Comparison of ENCODE assay signal across 8 cellular contexts in genomic region chr4:70903282-70903603, GRCh38. TPM values are rescaled to one million over a fixed set of nuclear protein-coding genes. Genes with fewer than 3 reads are reported as not detected.
DNase-seq lines count a peak whose midpoint lies in the region; ATAC-seq, FAIRE-seq and TF ChIP-seq lines count a peak whose summit lies in the region.

No MANE protein-coding gene starts in this region.

- no peak for TF ChIP-seq RAD21 in HepG2 (CRISPR knock-in tag; IDR thresholded peaks at IDR 0.05)

- H3K79me2 ChIP-seq in HepG2 (ENCODE audit: insufficient read depth, low read length) = peaks cover 14% of the 10 kb centered on the region

- no peaks in the 10 kb centered on the region for H3K27me3 ChIP-seq in CD8-positive, alpha-beta T cell (ENCODE audit: insufficient read depth, low read length)
- H3K27me3 ChIP-seq in HepG2 (ENCODE audit: control insufficient read depth in 1 of 2, insufficient read depth in 2 of 2, low read length in 2 of 2) = no peaks in the 10 kb centered on the region; a peak in 1 of 5 replicates
- H3K27me3 ChIP-seq in transverse colon = no peaks in the 10 kb centered on the region

- TF ChIP-seq CTCF in CD8-positive, alpha-beta T cell (IDR thresholded peaks at IDR 0.05) = no peak
- TF ChIP-seq CTCF in astrocyte of the spinal cord (IDR thresholded peaks at IDR 0.05; ENCODE audit: low read depth, low read length) (no peak), HepG2 (CRISPR knock-in tag; IDR thresholded peaks at IDR 0.05) (no peak), transverse colon (IDR thresholded peaks at IDR 0.05) (no peak)

- H4K20me1 ChIP-seq in HepG2 (ENCODE audit: insufficient read depth, low read length) = no peaks in the 10 kb centered on the region

- H3K27me3 Mint-ChIP-seq in CD8-positive, alpha-beta T cell (ENCODE audit: low read depth) = no peaks in the 10 kb centered on the region

- TF ChIP-seq POLR2A in HepG2 (IDR thresholded peaks at IDR 0.05; ENCODE audit: insufficient read depth in 1 of 2, low read depth in 2 of 2, low read length in 2 of 2) (no peak), transverse colon (IDR thresholded peaks at IDR 0.05) (no peak)

- intact Hi-C loops in CD8-positive, alpha-beta T cell (cut with DNase I, micrococcal nuclease) = loop anchor here (2.0 to 10.0 kb wide), 6 partner anchors 64 to 1148 kb away; partner anchors contain the start of genes DCK (in 2 of the 2), UTP3 (in 2 of the 2) and GRSF1 (in 1 of the 2)
- intact Hi-C loops in HepG2 (cut with micrococcal nuclease; ENCODE audit: unreplicated experiment) (loop anchor here (5.0 to 10.0 kb wide), 3 partner anchors 66 to 248 kb away; partner anchors contain the start of genes GRSF1 and UTP3), transverse colon (cut with DNase I; ENCODE audit: low total_unique reads) (loop anchor here (10.0 kb wide), 1 partner anchor 92 kb away; the partner anchor contains the start of gene DCK)

- H3K27ac Mint-ChIP-seq in CD8-positive, alpha-beta T cell = no peak overlapping the region

- in situ Hi-C loops in astrocyte of the spinal cord (cut with HindIII; ENCODE audit: low sequenced_read_pairs) (no loop called here), HepG2 (cut with HindIII; ENCODE audit: extremely low pct_ligation_motif_present, low pct_unique_long_range_greater_than_20kb) (no loop called here), transverse colon (cut with MboI; ENCODE audit: low pct_ligation_motif_present in 1 of 4, low pct_unique_long_range_greater_than_20kb in 1 of 4, low sequenced_read_pairs in 3 of 4) (loop anchor here in 1 of 4 donors (25.0 kb wide), 1 partner anchor 109 kb away; no protein-coding TSS in a partner anchor)

- H3K9me3 Mint-ChIP-seq in CD8-positive, alpha-beta T cell = no peaks in the 10 kb centered on the region

- peaks cover 19% of the 10 kb centered on the region for H3K4me1 ChIP-seq in CD8-positive, alpha-beta T cell (ENCODE audit: insufficient read depth, low read length)
- H3K4me1 ChIP-seq in HepG2 (ENCODE audit: insufficient read depth, low read length) (peaks cover 17% of the 10 kb centered on the region), transverse colon (peaks cover 0 to 13% (median 5%) of the 10 kb centered on the region in 4 donors)

- no peak for ATAC-seq in CD8-positive, alpha-beta T cell
- ATAC-seq in HepG2 (no peak), HG03565 (IDR thresholded peaks at IDR 0.05; ENCODE audit: unreplicated experiment) (no peak)

- peak overlapping the region; percentile 99 for H3K4me3 Mint-ChIP-seq in CD8-positive, alpha-beta T cell

- peak overlapping the region; percentile 79 for H3K4me2 ChIP-seq in HepG2 (ENCODE audit: low read depth, low read length)

- no peak overlapping the region for H3K27ac ChIP-seq in CD8-positive, alpha-beta T cell (ENCODE audit: low read depth, low read length)
- peak overlapping the region; percentile 70 for H3K27ac ChIP-seq in HepG2 (ENCODE audit: extremely low read length, insufficient read depth, low read length)
- H3K27ac ChIP-seq in transverse colon = peak overlapping the region; percentile 84 to 91 (median 88)

- POLR2A ChIA-PET in CD8-positive, alpha-beta T cell (lab: Charles Lee) = no interaction called here
- POLR2A ChIA-PET in HepG2 (lab: Yijun Ruan, JAX) = interaction anchor here (2.0 kb wide), 1 partner anchor 90 kb away, joined by 11 read pairs; the partner anchor contains the start of gene DCK

- H2AFZ ChIP-seq in HepG2 (ENCODE audit: low read length) = no peak overlapping the region

- no peak for TF ChIP-seq EP300 in HepG2 (IDR thresholded peaks at IDR 0.05; ENCODE audit: low read depth in 2 of 2, low read length in 2 of 2)
- TF ChIP-seq EP300 in HepG2 (CRISPR knock-in tag; IDR thresholded peaks at IDR 0.05; ENCODE audit: borderline replicate concordance) = no peak
- TF ChIP-seq EP300 in transverse colon (IDR thresholded peaks at IDR 0.05; ENCODE audit: low read depth) = no peak

- peak overlapping the region; percentile 86 for H3K4me3 ChIP-seq in CD8-positive, alpha-beta T cell (ENCODE audit: low read depth, low read length)
- H3K4me3 ChIP-seq in Jurkat, Clone E6-1 (ENCODE audit: low read length) = peak overlapping the region; percentile 92
- H3K4me3 ChIP-seq in astrocyte of the spinal cord (ENCODE audit: low read depth, low read length) = peak overlapping the region; percentile 82
- H3K4me3 ChIP-seq in HepG2 (replicated peaks in 1 of 3; ENCODE audit: insufficient read depth in 1 of 3, low read depth in 2 of 3, low read length in 3 of 3) = peak overlapping the region; percentile 90 to 97 (median 94)
- H3K4me3 ChIP-seq in transverse colon = peak overlapping the region; percentile 65 to 91 (median 72)

- peaks cover 21% of the 10 kb centered on the region for H3K36me3 Mint-ChIP-seq in CD8-positive, alpha-beta T cell

- DNase-seq in CD8-positive, alpha-beta T cell = no peak
- DNase-seq in Jurkat, Clone E6-1 (ENCODE audit: low read depth, low spot score) = no peak
- DNase-seq in astrocyte of the spinal cord (ENCODE audit: low read depth, low spot score) (no peak), HepG2 (ENCODE audit: low spot score) (no peak), transverse colon (no peak), DMS79 treated with DMSO at 0.1 percent for 48 hours (lab: John Stamatoyannopoulos, UW) (no peak), T1000 (lab: John Stamatoyannopoulos, UW) (no peak)

- peak overlapping the region; percentile 77 for H3K9ac ChIP-seq in HepG2 (ENCODE audit: insufficient read depth, low read depth, low read length)

- TSS peak; percentile 77 for BruUV-seq in HepG2 (replicated peaks; lab: Mats Ljungman, UMichigan)

- CTCF ChIA-PET in CD8-positive, alpha-beta T cell (lab: Charles Lee) = no interaction called here
- CTCF ChIA-PET in HepG2 (lab: Yijun Ruan, JAX; ENCODE audit: low intra/inter-chr PET ratio, low total read pairs) = no interaction called here

- FAIRE-seq in HepG2 (lab: Jason Lieb, UNC) = no peak

- H3K36me3 ChIP-seq in CD8-positive, alpha-beta T cell (ENCODE audit: insufficient read depth, low read length) = no peaks in the 10 kb centered on the region
- H3K36me3 ChIP-seq in HepG2 (replicated peaks in 1 of 2; ENCODE audit: control insufficient read depth in 1 of 2, insufficient read depth in 2 of 2, low read length in 2 of 2) = peaks cover 4 to 10% of the 10 kb centered on the region in 2 experiments; a peak in 2 of 5 replicates
- H3K36me3 ChIP-seq in transverse colon = no peaks in the 10 kb centered on the region

- peaks cover 37% of the 10 kb centered on the region for H3K4me1 Mint-ChIP-seq in CD8-positive, alpha-beta T cell (ENCODE audit: low read depth)

- WGBS in HepG2 (ENCODE audit: low lambda C conversion rate) = 6% methylated on average over 5 of the region's 5 CpGs
- WGBS in transverse colon (ENCODE audit: low coverage in 1 of 2), 2 donors = 0 to 6% methylated on average over 5 of the region's 5 CpGs

- no peaks in the 10 kb centered on the region for H3K9me3 ChIP-seq in CD8-positive, alpha-beta T cell (ENCODE audit: low read length)
- H3K9me3 ChIP-seq in HepG2 (ENCODE audit: low read length) (no peaks in the 10 kb centered on the region), transverse colon (no peaks in the 10 kb centered on the region)

TF ChIP-seq in HepG2, 621 proteins besides CTCF, POLR2A, EP300 and RAD21 (continues in another document):
- TF ChIP-seq REL (CRISPR knock-in tag; conservative IDR thresholded peaks at IDR 0.05) = no peak
- TF ChIP-seq ZNF776 (CRISPR knock-in tag; IDR thresholded peaks at IDR 0.05) = no peak

RNA-seq across cellular contexts. Expression of gene MOB1B, which starts 1.1 kb away (rescaled TPM):
- total RNA-seq in CD8-positive, alpha-beta T cell = 10 to 100 TPM in 1 of 2 experiments, 1 to 10 TPM in 1; 9.7 to 11.1 TPM
- polyA plus RNA-seq in Jurkat, Clone E6-1 (2012; ENCODE audit: insufficient read depth, insufficient read length) = 12.5 TPM
- 4.0 and 6.8 TPM in 2 replicates for total RNA-seq in HepG2 (2016; rRNA removed; fragmentation: Illumina TruSeq; extraction: Trizol)
- total RNA-seq in HepG2 (2016; cell fraction: cytosol; rRNA removed; fragmentation: Illumina TruSeq; extraction: Trizol; ENCODE audit: low read depth) = 5.0 and 5.6 TPM in 2 replicates
- total RNA-seq in HepG2 (2016; cell fraction: insoluble cytoplasmic fraction; rRNA removed; fragmentation: Illumina TruSeq; extraction: Trizol) = 3.6 and 6.8 TPM in 2 replicates
- 2.5 TPM in 2 replicates for total RNA-seq in HepG2 (2016; cell fraction: membrane; rRNA removed; fragmentation: Illumina TruSeq; extraction: Trizol)
- total RNA-seq in HepG2 (2016; cell fraction: nucleus; rRNA removed; fragmentation: Illumina TruSeq; extraction: Trizol) = 8.2 and 8.3 TPM in 2 replicates
- polyA plus RNA-seq in HepG2 (2011; rRNA removed) = 3.9 and 4.1 TPM in 2 replicates
- polyA plus RNA-seq in HepG2 (2011; cell fraction: cytosol; rRNA removed) = 1.1 and 1.8 TPM in 2 replicates
- polyA plus RNA-seq in HepG2 (2011; cell fraction: nucleus; rRNA removed) = 2.5 and 4.6 TPM in 2 replicates
- polyA plus RNA-seq in HepG2 (2012) = 4.6 TPM in 2 replicates
- polyA plus RNA-seq in HepG2 (2016; cell fraction: cytosol; fragmentation: Illumina TruSeq; extraction: Trizol; ENCODE audit: low read depth) = 0.23 and 0.25 TPM in 2 replicates
- polyA plus RNA-seq in HepG2 (2016; cell fraction: insoluble cytoplasmic fraction; fragmentation: Illumina TruSeq; extraction: Trizol; ENCODE audit: low read depth) = 8.2 and 8.5 TPM in 2 replicates
- 0.68 and 0.73 TPM in 2 replicates for polyA plus RNA-seq in HepG2 (2016; cell fraction: membrane; fragmentation: Illumina TruSeq; extraction: Trizol; ENCODE audit: low read depth)
- polyA plus RNA-seq in HepG2 (2016; cell fraction: nucleus; fragmentation: Illumina TruSeq; extraction: Trizol; ENCODE audit: insufficient read depth, low read depth) = 11.2 and 12.5 TPM in 2 replicates
- polyA minus RNA-seq in HepG2 (2011; rRNA and poly(A)+ RNA removed; ENCODE audit: low replicate concordance) = 8.6 and 10.3 TPM in 2 replicates
- 12.0 and 13.8 TPM in 2 replicates for polyA minus RNA-seq in HepG2 (2011; cell fraction: cytosol; rRNA and poly(A)+ RNA removed)
- 14.9 and 18.5 TPM in 2 replicates for polyA minus RNA-seq in HepG2 (2011; cell fraction: nucleus; rRNA and poly(A)+ RNA removed)
- total RNA-seq in transverse colon = 10 to 100 TPM in 2 of 4 donors, 1 to 10 TPM in 2; 6.7 to 15.4 (median 11.0) TPM
